9 cellular contexts compared by ENCODE assay signal in the genomic region with DNA sequence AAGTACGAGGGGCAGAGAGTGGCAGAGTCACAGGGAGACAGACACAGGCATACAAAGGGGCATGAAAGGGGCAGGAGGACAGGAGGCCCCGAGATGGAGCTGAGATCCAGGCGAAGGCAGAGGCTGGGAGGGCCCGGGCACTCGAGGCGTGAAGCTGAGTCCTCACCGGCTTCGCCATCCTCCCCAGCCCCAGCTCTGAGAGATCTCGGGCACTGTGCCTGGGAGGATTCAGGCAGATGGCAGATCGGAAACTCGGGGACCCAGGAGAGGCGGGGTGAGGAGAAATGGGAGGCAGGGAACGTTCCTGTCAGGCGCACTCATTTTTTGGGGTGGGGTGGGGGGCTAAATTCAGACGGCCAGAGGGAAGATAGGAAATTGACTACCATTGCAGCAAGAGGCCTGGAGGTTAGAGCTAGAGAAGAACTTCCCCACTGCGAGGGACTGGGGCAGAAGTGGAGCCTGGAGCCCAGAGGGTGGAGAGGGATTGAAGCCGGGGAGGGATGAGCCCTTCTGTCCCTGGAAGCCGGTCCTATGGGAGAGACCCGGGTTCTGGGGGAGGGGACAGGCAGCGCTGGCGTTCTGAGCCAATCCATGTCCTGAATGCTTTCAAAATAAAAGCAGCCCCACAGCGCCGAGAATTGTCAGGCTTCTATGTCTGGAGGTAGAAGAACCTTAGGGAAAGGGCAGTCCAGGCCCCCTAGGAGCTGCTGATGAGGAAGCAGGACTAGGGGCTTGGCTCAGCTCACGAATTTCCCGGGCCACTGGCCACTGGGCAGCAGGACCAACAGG. TPM values are rescaled to one million over a fixed set of nuclear protein-coding genes. Genes with fewer than 3 reads are reported as not detected.
DNase-seq lines count a peak whose midpoint lies in the region; ATAC-seq and TF ChIP-seq lines count a peak whose summit lies in the region.
"Had no signal": no experiment of that assay in that cellular context is flagged by ENCODE, and none has a peak within 500 bp of the region (broad histone marks: within the 10 kb centered on the region; RNA-seq: fewer than 3 reads in every experiment).

No MANE protein-coding gene starts in this region.

- no peak overlapping the region for H3K27ac Mint-ChIP-seq in neural progenitor cell

- H3K36me3 ChIP-seq in MM.1S (replicated peaks; ENCODE audit: insufficient read depth, low read length) (no peaks in the 10 kb centered on the region), colonic mucosa (no peaks in the 10 kb centered on the region), neural progenitor cell (no peaks in the 10 kb centered on the region)

- H3K9ac ChIP-seq in MM.1S (ENCODE audit: low read length) (no peak overlapping the region), colonic mucosa (ENCODE audit: low read depth in 2 of 2, low read length in 2 of 2) (no peak overlapping the region), neural progenitor cell (no peak overlapping the region)

- no peaks in the 10 kb centered on the region for H3K9me2 ChIP-seq in MM.1S (replicated peaks; ENCODE audit: insufficient read depth, low read length)

- H3K36me3 Mint-ChIP-seq in neural progenitor cell = peaks cover 2% of the 10 kb centered on the region

- DNase-seq in Caki2 (ENCODE audit: low read depth) = peak; percentile 41
- no peak for DNase-seq in MM.1S
- no peak for DNase-seq in colonic mucosa
- DNase-seq in neural progenitor cell (ENCODE audit: low spot score) = peak; percentile 72
- DNase-seq in retina = no peak
- DNase-seq in HuH-7.5 (ENCODE audit: low spot score) = no peak

- H3K27ac ChIP-seq in MM.1S (ENCODE audit: low read length) (no peak overlapping the region), colonic mucosa (no peak overlapping the region), neural progenitor cell (no peak overlapping the region)

- H3K27me3 Mint-ChIP-seq in neural progenitor cell (ENCODE audit: insufficient read depth, low read depth) = peaks cover 5% of the 10 kb centered on the region

- in situ Hi-C loops in Caki2 (cut with HindIII; ENCODE audit: low pct_unique_long_range_greater_than_20kb, low sequenced_read_pairs) = no loop called here

- no peak for ATAC-seq in activated CD4-positive, CD25-positive, alpha-beta regulatory T cell treated with anti-CD3 and anti-CD28 coated beads, Interleukin-2, amount 50 U/mL, for 24 hours
- ATAC-seq in HG03432 (IDR thresholded peaks at IDR 0.05; ENCODE audit: unreplicated experiment) = no peak

- peak overlapping the region; percentile 35 for H3K4me3 Mint-ChIP-seq in neural progenitor cell

- intact Hi-C loops in colonic mucosa (cut with DNase I) = no loop called here

- no peaks in the 10 kb centered on the region for H4K20me1 ChIP-seq in MM.1S (ENCODE audit: insufficient read depth, low read length)
- H4K20me1 ChIP-seq in neural progenitor cell (ENCODE audit: low read depth) = peaks cover 69% of the 10 kb centered on the region

- H3K4me2 ChIP-seq in MM.1S (ENCODE audit: low read depth, low read length) = peak overlapping the region; percentile 98; the same call in 1 of the 2 replicates
- H3K4me2 ChIP-seq in neural progenitor cell = peak overlapping the region; percentile 80

- H3K79me2 ChIP-seq in MM.1S (ENCODE audit: low read length) (no peaks in the 10 kb centered on the region), neural progenitor cell (ENCODE audit: low read depth) (peaks cover 4% of the 10 kb centered on the region)

- H2AFZ ChIP-seq in MM.1S (ENCODE audit: low read length) = no peak overlapping the region
- H2AFZ ChIP-seq in neural progenitor cell (replicated peaks) = no peak overlapping the region

- H3K9me3 ChIP-seq in MM.1S (replicated peaks; ENCODE audit: insufficient read depth, low read length) = no peaks in the 10 kb centered on the region
- H3K9me3 ChIP-seq in colonic mucosa = no peaks in the 10 kb centered on the region
- H3K9me3 ChIP-seq in neural progenitor cell (ENCODE audit: low read depth) = no peaks in the 10 kb centered on the region

- peaks cover 66% of the 10 kb centered on the region for H3K4me1 Mint-ChIP-seq in neural progenitor cell

- H3F3A ChIP-seq in MM.1S (ENCODE audit: insufficient read depth, low read length) (no peaks in the 10 kb centered on the region), neural progenitor cell (ENCODE audit: low read depth) (peaks cover 14% of the 10 kb centered on the region)

- peaks cover 91% of the 10 kb centered on the region for H3K27me3 ChIP-seq in MM.1S (replicated peaks; ENCODE audit: insufficient read depth, low read length)
- H3K27me3 ChIP-seq in colonic mucosa = peaks cover 8% of the 10 kb centered on the region
- peaks cover 88% of the 10 kb centered on the region for H3K27me3 ChIP-seq in neural progenitor cell

- TF ChIP-seq CTCF in MM.1S (IDR thresholded peaks at IDR 0.05; ENCODE audit: low read length) (no peak), colonic mucosa (IDR thresholded peaks at IDR 0.05) (no peak), neural progenitor cell (IDR thresholded peaks at IDR 0.05) (no peak)

- H3K4me1 ChIP-seq in MM.1S (ENCODE audit: low read length) (no peaks in the 10 kb centered on the region), colonic mucosa (no peaks in the 10 kb centered on the region), neural progenitor cell (peaks cover 6% of the 10 kb centered on the region)

- no peaks in the 10 kb centered on the region for H3K9me3 Mint-ChIP-seq in neural progenitor cell

- no peak overlapping the region; the same call in 1 of the 2 replicates for H3K4me3 ChIP-seq in MM.1S (ENCODE audit: low read length)
- peak overlapping the region; percentile 20 for H3K4me3 ChIP-seq in colonic mucosa
- peak overlapping the region; percentile 53 for H3K4me3 ChIP-seq in neural progenitor cell

RNA-seq across cellular contexts. Expression of a gene that starts 12.6 kb away (rescaled TPM):
- 5.0 and 8.7 TPM in 2 replicates for total RNA-seq in Caki2 (2014; rRNA removed; shearing (Covaris generic); ENCODE audit: low replicate concordance)
- 1 to 10 TPM; 1.1 TPM for total RNA-seq in colonic mucosa
- 12.0 and 54.6 TPM in 2 replicates for total RNA-seq in neural progenitor cell (ENCODE audit: low replicate concordance)

RNA-seq across cellular contexts. Expression of a gene that starts 41.9 kb away (rescaled TPM):
- total RNA-seq in Caki2 (2014; rRNA removed; shearing (Covaris generic); ENCODE audit: low replicate concordance) = not detected in 2 replicates
- total RNA-seq in colonic mucosa (not detected), neural progenitor cell (ENCODE audit: low replicate concordance) (not detected in 2 replicates)
- total RNA-seq: kidney epithelial cell had no signal

RNA-seq across cellular contexts. Expression of a gene that starts 44.6 kb away (rescaled TPM):
- total RNA-seq in Caki2 (2014; rRNA removed; shearing (Covaris generic); ENCODE audit: low replicate concordance) = 34.4 and 59.0 TPM in 2 replicates
- total RNA-seq in colonic mucosa (10 to 100 TPM; 27.0 to 45.0 TPM), neural progenitor cell (ENCODE audit: low replicate concordance) (1.7 and 2.4 TPM in 2 replicates)

Comparison
In these comparisons a context has a peak if more than half of its experiments do, and no peak if none do; other contexts are left out.
1. DNase-seq: peak in Caki2 (single experiment) and neural progenitor cell (single experiment); none in MM.1S (single experiment), colonic mucosa (single experiment), retina (single experiment) and HuH-7.5 (single experiment).